ENCODE assay signal across 15 cellular contexts in genomic region chr10:70684841-70685457, GRCh38. TPM values are rescaled to one million over a fixed set of nuclear protein-coding genes. Genes with fewer than 3 reads are reported as not detected.
"Had no signal": no experiment of that assay in that cellular context is flagged by ENCODE, and none has a peak within 500 bp of the region (broad histone marks: within the 10 kb centered on the region; RNA-seq: fewer than 3 reads in every experiment).

No MANE protein-coding gene starts in this region.

- DNase-seq: activated CD4-positive, alpha-beta memory T cell treated with anti-CD3 and anti-CD28 coated beads, Interleukin-2, amount 10 ng/mL, durations not matched to agents 7 days and 5 days; activated CD4-positive, alpha-beta T cell treated with anti-CD3 and anti-CD28 coated beads for 36 hours; activated CD8-positive, alpha-beta memory T cell treated with anti-CD3 and anti-CD28 coated beads, Interleukin-2, amount 50 U/mL, for 4 hours; activated naive CD8-positive, alpha-beta T cell treated with anti-CD3 and anti-CD28 coated beads, Interleukin-2, amount 10 ng/mL, durations not matched to agents 7 days and 5 days; activated T-cell treated with anti-CD3 and anti-CD28 coated beads, Interleukin-2, amount 50 U/mL, for 72 hours; aorta; central memory CD4-positive, alpha-beta T cell; effector memory CD8-positive, alpha-beta T cell; mammary epithelial cell; retina; T-helper 9 cell had no signal

- H3K4me3 Mint-ChIP-seq: activated CD4-positive, alpha-beta memory T cell treated with anti-CD3 and anti-CD28 coated beads, Interleukin-2, amount 10 ng/mL, durations not matched to agents 7 days and 5 days; activated CD4-positive, alpha-beta T cell treated with anti-CD3 and anti-CD28 coated beads for 36 hours; activated naive CD8-positive, alpha-beta T cell treated with anti-CD3 and anti-CD28 coated beads, Interleukin-2, amount 10 ng/mL, durations not matched to agents 7 days and 5 days; activated T-cell treated with anti-CD3 and anti-CD28 coated beads, Interleukin-2, amount 50 U/mL, for 72 hours; dendritic cell treated with granulocyte-macrophage colony-stimulating factor and Interleukin-4, amounts not matched to agents 40 ng/mL and 50 ng/mL, for 4 days; effector memory CD8-positive, alpha-beta T cell; neural crest cell had no signal

- H3K9me3 Mint-ChIP-seq: activated CD4-positive, alpha-beta memory T cell treated with anti-CD3 and anti-CD28 coated beads, Interleukin-2, amount 10 ng/mL, durations not matched to agents 7 days and 5 days; activated naive CD8-positive, alpha-beta T cell treated with anti-CD3 and anti-CD28 coated beads, Interleukin-2, amount 10 ng/mL, durations not matched to agents 7 days and 5 days; activated T-cell treated with anti-CD3 and anti-CD28 coated beads, Interleukin-2, amount 50 U/mL, for 72 hours; dendritic cell treated with granulocyte-macrophage colony-stimulating factor and Interleukin-4, amounts not matched to agents 40 ng/mL and 50 ng/mL, for 4 days; effector memory CD8-positive, alpha-beta T cell; neural crest cell had no signal

- H3K4me1 Mint-ChIP-seq: activated CD4-positive, alpha-beta memory T cell treated with anti-CD3 and anti-CD28 coated beads, Interleukin-2, amount 10 ng/mL, durations not matched to agents 7 days and 5 days had no signal

- H3K9me3 ChIP-seq: tibial nerve had no signal

- ATAC-seq: activated CD4-positive, alpha-beta T cell treated with anti-CD3 and anti-CD28 coated beads for 36 hours; activated T-cell treated with anti-CD3 and anti-CD28 coated beads, Interleukin-2, amount 50 U/mL, for 72 hours; effector memory CD8-positive, alpha-beta T cell had no signal

- H3K27ac Mint-ChIP-seq: activated CD4-positive, alpha-beta memory T cell treated with anti-CD3 and anti-CD28 coated beads, Interleukin-2, amount 10 ng/mL, durations not matched to agents 7 days and 5 days; activated CD4-positive, alpha-beta T cell treated with anti-CD3 and anti-CD28 coated beads for 36 hours; activated naive CD8-positive, alpha-beta T cell treated with anti-CD3 and anti-CD28 coated beads, Interleukin-2, amount 10 ng/mL, durations not matched to agents 7 days and 5 days; activated T-cell treated with anti-CD3 and anti-CD28 coated beads, Interleukin-2, amount 50 U/mL, for 72 hours; dendritic cell treated with granulocyte-macrophage colony-stimulating factor and Interleukin-4, amounts not matched to agents 40 ng/mL and 50 ng/mL, for 4 days had no signal

- H3K36me3 Mint-ChIP-seq: activated naive CD8-positive, alpha-beta T cell treated with anti-CD3 and anti-CD28 coated beads, Interleukin-2, amount 10 ng/mL, durations not matched to agents 7 days and 5 days had no signal

- H3K27me3 Mint-ChIP-seq: activated CD4-positive, alpha-beta memory T cell treated with anti-CD3 and anti-CD28 coated beads, Interleukin-2, amount 10 ng/mL, durations not matched to agents 7 days and 5 days; activated CD4-positive, alpha-beta T cell treated with anti-CD3 and anti-CD28 coated beads for 36 hours; activated naive CD8-positive, alpha-beta T cell treated with anti-CD3 and anti-CD28 coated beads, Interleukin-2, amount 10 ng/mL, durations not matched to agents 7 days and 5 days; effector memory CD8-positive, alpha-beta T cell had no signal

- H3K4me3 ChIP-seq: tibial nerve had no signal

- H3K27me3 ChIP-seq: tibial nerve had no signal

- H3K36me3 ChIP-seq: tibial nerve had no signal

RNA-seq across cellular contexts. Expression of gene ADAMTS14, which starts 12.6 kb away (rescaled TPM):
- total RNA-seq: activated CD4-positive, alpha-beta memory T cell treated with anti-CD3 and anti-CD28 coated beads, Interleukin-2, amount 10 ng/mL, durations not matched to agents 7 days and 5 days; activated CD4-positive, alpha-beta T cell treated with anti-CD3 and anti-CD28 coated beads for 36 hours; activated naive CD8-positive, alpha-beta T cell treated with anti-CD3 and anti-CD28 coated beads, Interleukin-2, amount 10 ng/mL, durations not matched to agents 7 days and 5 days; subcutaneous adipose tissue had no signal
